In genomic region chr10:5684971-5685763, GRCh38 we compare ENCODE assay signal across 8 cellular contexts. TPM values are rescaled to one million over a fixed set of nuclear protein-coding genes. Genes with fewer than 3 reads are reported as not detected.
DNase-seq lines count a peak whose midpoint lies in the region; ATAC-seq, FAIRE-seq and TF ChIP-seq lines count a peak whose summit lies in the region.

No MANE protein-coding gene starts in this region.

- peak overlapping the region; percentile 90 to 97 (median 95) for H3K27ac Mint-ChIP-seq in CD14-positive monocyte
- peak overlapping the region; percentile 94 for H3K27ac Mint-ChIP-seq in activated naive CD4-positive, alpha-beta T cell treated with anti-CD3 and anti-CD28 coated beads for 36 hours

- peaks cover 0 to 3% (median 2%) of the 10 kb centered on the region in 3 donors for H3K27me3 Mint-ChIP-seq in CD14-positive monocyte (ENCODE audit: low read depth in 3 of 3)
- H3K27me3 Mint-ChIP-seq in activated naive CD4-positive, alpha-beta T cell treated with anti-CD3 and anti-CD28 coated beads for 36 hours (ENCODE audit: low read depth) = no peaks in the 10 kb centered on the region

- peak; percentile 60 for DNase-seq in CD14-positive monocyte (ENCODE audit: low spot score)
- DNase-seq in RWPE2 (ENCODE audit: low spot score) = no peak
- DNase-seq in activated naive CD4-positive, alpha-beta T cell treated with anti-CD3 and anti-CD28 coated beads for 36 hours = peak; percentile 81
- peak; percentile 60 to 93 (median 80) for DNase-seq in head of caudate nucleus
- peak; percentile 42 to 88 (median 64) for DNase-seq in pancreas
- DNase-seq in tibial artery = peak; percentile 78 to 80

- peaks cover 31% of the 10 kb centered on the region for H3K4me1 Mint-ChIP-seq in CD14-positive monocyte
- H3K4me1 Mint-ChIP-seq in activated naive CD4-positive, alpha-beta T cell treated with anti-CD3 and anti-CD28 coated beads for 36 hours (ENCODE audit: low read depth) = peaks cover 48% of the 10 kb centered on the region

- 0% methylated on average over 47 to 77 of the region's 77 CpGs for WGBS in pancreas, 2 donors

- no peaks in the 10 kb centered on the region for H3K9me3 Mint-ChIP-seq in CD14-positive monocyte
- H3K9me3 Mint-ChIP-seq in activated naive CD4-positive, alpha-beta T cell treated with anti-CD3 and anti-CD28 coated beads for 36 hours = no peaks in the 10 kb centered on the region

- CTCF ChIA-PET in activated naive CD4-positive, alpha-beta T cell treated with anti-CD3 and anti-CD28 coated beads for 36 hours (lab: Charles Lee) = interaction anchor here (0.7 kb wide), 1 partner anchor 55 kb away, joined by 3 read pairs; no protein-coding TSS in a partner anchor

- H3K4me3 ChIP-seq in RWPE2 (ENCODE audit: severe bottlenecking) = peak overlapping the region; percentile 77
- peak overlapping the region; percentile 88 to 98 (median 93) for H3K4me3 ChIP-seq in pancreas
- peak overlapping the region; percentile 92 to 93 for H3K4me3 ChIP-seq in tibial artery

- intact Hi-C loops in CD14-positive monocyte (cut with micrococcal nuclease) (loop anchor here (5.0 to 10.0 kb wide), 4 partner anchors 127 to 290 kb away; partner anchors contain the start of genes GDI2 (in 2 of the 2), ANKRD16 (in 1 of the 2) and IL15RA (in 1 of the 2)), head of caudate nucleus (cut with DNase I) (loop anchor here (2.0 to 5.0 kb wide), 3 partner anchors 18 to 202 kb away; partner anchors contain the start of genes ANKRD16, ASB13 and GDI2), pancreas (cut with DNase I) (no loop called here), tibial artery (cut with DNase I; ENCODE audit: low total_unique reads) (loop anchor here (10.0 kb wide), 2 partner anchors 190 to 240 kb away; no protein-coding TSS in a partner anchor)
- intact Hi-C loops in activated naive CD4-positive, alpha-beta T cell treated with anti-CD3 and anti-CD28 coated beads for 36 hours (cut with micrococcal nuclease) = loop anchor here (1.0 to 10.0 kb wide), 10 partner anchors 8 to 404 kb away; partner anchors contain the start of genes ASB13, FBH1, GDI2 and IL15RA

- H3K27ac ChIP-seq in RWPE2 (ENCODE audit: poor library complexity, severe bottlenecking) (peak overlapping the region; percentile 59), pancreas (peak overlapping the region; percentile 81 to 83 (median 82)), tibial artery (peak overlapping the region; percentile 78 to 80)

- H3K9me3 ChIP-seq in RWPE2 (ENCODE audit: severe bottlenecking) (no peaks in the 10 kb centered on the region), pancreas (no peaks in the 10 kb centered on the region), tibial artery (no peaks in the 10 kb centered on the region)

- ATAC-seq in HG03432 (IDR thresholded peaks at IDR 0.05; ENCODE audit: unreplicated experiment) (peak; percentile 50), RWPE2 (ENCODE audit: low read depth) (peak; percentile 61), pancreas (peak; percentile 50 to 76 (median 67))

- FAIRE-seq in pancreas (lab: Jason Lieb, UNC) = no peak

- peak overlapping the region; percentile 97 to 98 for H3K4me3 Mint-ChIP-seq in CD14-positive monocyte
- H3K4me3 Mint-ChIP-seq in activated naive CD4-positive, alpha-beta T cell treated with anti-CD3 and anti-CD28 coated beads for 36 hours = peak overlapping the region; percentile 87

- TF ChIP-seq POLR2A in GM19099 (IDR thresholded peaks at IDR 0.05; ENCODE audit: extremely low read depth, insufficient read length, low read depth) = peak; percentile 8

- H3K4me1 ChIP-seq in RWPE2 (ENCODE audit: insufficient read depth, poor library complexity, severe bottlenecking) = peaks cover 13% of the 10 kb centered on the region
- peaks cover 7 to 12% (median 11%) of the 10 kb centered on the region in 3 donors for H3K4me1 ChIP-seq in pancreas
- H3K4me1 ChIP-seq in tibial artery = peaks cover 0 to 26% (median 12%) of the 10 kb centered on the region in 4 donors

- H3K36me3 Mint-ChIP-seq in CD14-positive monocyte = peaks cover 0 to 5% of the 10 kb centered on the region in 2 donors
- H3K36me3 Mint-ChIP-seq in activated naive CD4-positive, alpha-beta T cell treated with anti-CD3 and anti-CD28 coated beads for 36 hours (ENCODE audit: low read depth) = peaks cover 6% of the 10 kb centered on the region

- H3K36me3 ChIP-seq in RWPE2 (ENCODE audit: low read depth) (0 out of 2 replicates have a peak, but pooled peaks cover 1% of the 10 kb centered on the region), pancreas (no peaks in the 10 kb centered on the region), tibial artery (no peaks in the 10 kb centered on the region)

- H3K27me3 ChIP-seq in RWPE2 (ENCODE audit: insufficient read depth, poor library complexity, severe bottlenecking) (no peaks in the 10 kb centered on the region), pancreas (no peaks in the 10 kb centered on the region), tibial artery (no peaks in the 10 kb centered on the region)

- TF ChIP-seq CTCF in CD14-positive monocyte (IDR thresholded peaks at IDR 0.05) (peak; percentile 52), RWPE2 (IDR thresholded peaks at IDR 0.05; ENCODE audit: poor library complexity, severe bottlenecking) (peak; percentile 80), pancreas (IDR thresholded peaks at IDR 0.05) (peak in 1 of 4 donors; percentile 16), tibial artery (IDR thresholded peaks at IDR 0.05) (peak; percentile 16 to 31)

RNA-seq across cellular contexts. Expression of gene TASOR2, which starts 0.5 kb away (rescaled TPM):
- polyA plus RNA-seq in CD14-positive monocyte = 1 to 10 TPM; 3.2 to 9.5 TPM
- 10 to 100 TPM; 36.4 to 37.7 TPM for total RNA-seq in activated naive CD4-positive, alpha-beta T cell treated with anti-CD3 and anti-CD28 coated beads for 36 hours
- total RNA-seq in pancreas = 10 to 100 TPM; 24.4 to 36.9 (median 30.2) TPM
- polyA plus RNA-seq in pancreas = 10 to 100 TPM; 10.7 to 11.9 TPM

RNA-seq across cellular contexts. Expression of gene ASB13, which starts 18.8 kb away (rescaled TPM):
- polyA plus RNA-seq in CD14-positive monocyte = 10 to 100 TPM; 37.8 to 44.1 TPM
- total RNA-seq in activated naive CD4-positive, alpha-beta T cell treated with anti-CD3 and anti-CD28 coated beads for 36 hours = 1 to 10 TPM; 7.0 to 7.2 TPM
- total RNA-seq in pancreas = 10 to 100 TPM in 3 of 6 donors, 1 to 10 TPM in 3; 8.7 to 17.6 (median 10.2) TPM
- 10 to 100 TPM; 15.1 to 22.2 TPM for polyA plus RNA-seq in pancreas

Comparison
In these comparisons a context has a peak if more than half of its experiments do, and no peak if none do; other contexts are left out.
1. intact Hi-C loops: an anchor here in CD14-positive monocyte (5.0 to 10.0 kb wide), activated naive CD4-positive, alpha-beta T cell treated with anti-CD3 and anti-CD28 coated beads for 36 hours (1.0 to 10.0 kb wide), head of caudate nucleus (2.0 to 5.0 kb wide) and tibial artery (10.0 kb wide); none called in pancreas.